Comparison of ENCODE assay signal across 1 cellular context in the genomic region with DNA sequence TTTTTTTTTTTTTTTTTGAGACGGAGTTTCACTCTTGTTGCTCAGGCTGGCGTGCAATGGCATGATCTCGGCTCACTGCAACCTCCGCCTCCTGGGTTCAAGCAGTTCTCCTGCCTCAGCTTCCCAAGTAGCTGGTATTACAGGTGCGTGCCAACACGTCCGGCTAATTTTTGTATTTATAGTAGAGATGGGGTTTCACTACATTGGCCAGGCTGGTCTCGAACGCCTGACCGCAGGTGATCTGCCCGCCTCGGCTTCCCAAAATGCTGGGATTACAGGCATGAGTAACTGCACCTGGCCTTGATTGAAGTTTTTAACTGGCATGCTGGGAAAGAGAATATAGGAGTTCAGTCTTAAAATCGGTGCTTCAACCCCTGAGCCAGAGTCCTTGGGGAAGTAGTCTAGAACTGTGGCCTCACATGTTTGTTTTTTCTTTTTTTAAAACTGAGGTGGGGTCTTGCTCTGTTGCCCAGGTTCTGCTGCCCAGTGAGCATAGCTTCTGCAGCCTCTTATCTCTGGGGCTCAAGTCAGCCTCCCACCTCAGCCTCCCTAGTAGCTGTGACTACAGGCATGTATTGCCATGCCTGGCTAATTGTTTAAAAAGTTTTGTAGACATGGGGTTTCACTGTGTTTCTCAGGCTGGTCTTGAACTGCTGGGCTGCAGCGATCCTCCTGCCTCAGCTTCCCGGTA.
TF ChIP-seq lines count a peak whose summit lies in the region.

No MANE protein-coding gene starts in this region.

TF ChIP-seq in K562, 482 proteins besides CTCF, POLR2A, EP300 and RAD21:
- no peak for TF ChIP-seq HES1 (IDR thresholded peaks at IDR 0.05; ENCODE audit: low read depth)
- TF ChIP-seq ARID4B (CRISPR knock-in tag; IDR thresholded peaks at IDR 0.05) = no peak
- TF ChIP-seq ZNF586 (CRISPR knock-in tag; conservative IDR thresholded peaks at IDR 0.05) = no peak
- peak; percentile 79 for TF ChIP-seq ZNF121 (CRISPR knock-in tag; conservative IDR thresholded peaks at IDR 0.05)
